In genomic region chr7:150649428-150649827, GRCh38 we compare ENCODE assay signal across 24 cellular contexts. TPM values are rescaled to one million over a fixed set of nuclear protein-coding genes. Genes with fewer than 3 reads are reported as not detected.
A peak's percentile ranks its signal among the peaks of the same experiment; 100 is the strongest.
DNase-seq lines count a peak whose midpoint lies in the region; ATAC-seq lines count a peak whose summit lies in the region.
"Had no signal": no experiment of that assay in that cellular context is flagged by ENCODE, and none has a peak within 500 bp of the region (broad histone marks: within the 10 kb centered on the region; RNA-seq: fewer than 3 reads in every experiment).

No MANE protein-coding gene starts in this region.

- POLR2A ChIA-PET in activated CD8-positive, alpha-beta T cell treated with anti-CD3 and anti-CD28 coated beads, Interleukin-2, amount 10 ng/mL, durations not matched to agents 7 days and 5 days (lab: Charles Lee), result interaction anchor here (1.1 kb wide), 1 partner anchor 35 kb away, joined by 3 read pairs; no protein-coding TSS in a partner anchor

- no peak for ATAC-seq in activated CD8-positive, alpha-beta T cell treated with anti-CD3 and anti-CD28 coated beads, Interleukin-2, amount 10 ng/mL, durations not matched to agents 7 days and 5 days
- no peak for ATAC-seq in central memory CD8-positive, alpha-beta T cell (replicated peaks; ENCODE audit: extremely low read depth, poor library complexity, severe bottlenecking)
- ATAC-seq in HG02973 (IDR thresholded peaks at IDR 0.05; ENCODE audit: unreplicated experiment), result no peak

- in situ Hi-C loops in HAP-1 (cut with MboI; ENCODE audit: low sequenced_read_pairs), result no loop called here

- no peak overlapping the region for H3K4me3 Mint-ChIP-seq in activated CD4-positive, alpha-beta T cell treated with anti-CD3 and anti-CD28 coated beads, Interleukin-2, amount 10 ng/mL, durations not matched to agents 24 days and 14 days
- no peak overlapping the region for H3K4me3 Mint-ChIP-seq in activated CD8-positive, alpha-beta T cell treated with anti-CD3 and anti-CD28 coated beads, Interleukin-2, amount 10 ng/mL, durations not matched to agents 7 days and 5 days
- H3K4me3 Mint-ChIP-seq in central memory CD8-positive, alpha-beta T cell, result no peak overlapping the region
- H3K4me3 Mint-ChIP-seq: HFFc6 had no signal

- peaks cover 48% of the 10 kb centered on the region for H3K9me3 Mint-ChIP-seq in activated CD4-positive, alpha-beta T cell treated with anti-CD3 and anti-CD28 coated beads, Interleukin-2, amount 10 ng/mL, durations not matched to agents 24 days and 14 days
- peaks cover 26% of the 10 kb centered on the region for H3K9me3 Mint-ChIP-seq in activated CD8-positive, alpha-beta T cell treated with anti-CD3 and anti-CD28 coated beads, Interleukin-2, amount 10 ng/mL, durations not matched to agents 7 days and 5 days (ENCODE audit: insufficient read depth)
- H3K9me3 Mint-ChIP-seq in central memory CD8-positive, alpha-beta T cell, result peaks cover 4% of the 10 kb centered on the region

- H3K36me3 Mint-ChIP-seq in activated CD4-positive, alpha-beta T cell treated with anti-CD3 and anti-CD28 coated beads, Interleukin-2, amount 10 ng/mL, durations not matched to agents 24 days and 14 days (ENCODE audit: low read depth), result peaks cover 48% of the 10 kb centered on the region
- H3K36me3 Mint-ChIP-seq in activated CD8-positive, alpha-beta T cell treated with anti-CD3 and anti-CD28 coated beads, Interleukin-2, amount 10 ng/mL, durations not matched to agents 7 days and 5 days (ENCODE audit: low read depth), result peaks cover 72% of the 10 kb centered on the region
- no peaks in the 10 kb centered on the region for H3K36me3 Mint-ChIP-seq in central memory CD8-positive, alpha-beta T cell (ENCODE audit: insufficient read depth)

- no peaks in the 10 kb centered on the region for H3K27me3 Mint-ChIP-seq in activated CD4-positive, alpha-beta T cell treated with anti-CD3 and anti-CD28 coated beads, Interleukin-2, amount 10 ng/mL, durations not matched to agents 24 days and 14 days
- H3K27me3 Mint-ChIP-seq in activated CD8-positive, alpha-beta T cell treated with anti-CD3 and anti-CD28 coated beads, Interleukin-2, amount 10 ng/mL, durations not matched to agents 7 days and 5 days (ENCODE audit: low read depth), result no peaks in the 10 kb centered on the region
- no peaks in the 10 kb centered on the region for H3K27me3 Mint-ChIP-seq in central memory CD8-positive, alpha-beta T cell

- no peaks in the 10 kb centered on the region for H3K4me1 ChIP-seq in HAP-1
- H3K4me1 ChIP-seq: Caco-2 had no signal

- CTCF ChIA-PET in activated CD8-positive, alpha-beta T cell treated with anti-CD3 and anti-CD28 coated beads, Interleukin-2, amount 10 ng/mL, durations not matched to agents 7 days and 5 days (lab: Charles Lee), result no interaction called here

- peak overlapping the region; percentile 41 for H3K27ac Mint-ChIP-seq in activated CD4-positive, alpha-beta T cell treated with anti-CD3 and anti-CD28 coated beads, Interleukin-2, amount 10 ng/mL, durations not matched to agents 24 days and 14 days
- peak overlapping the region; percentile 47 for H3K27ac Mint-ChIP-seq in activated CD8-positive, alpha-beta T cell treated with anti-CD3 and anti-CD28 coated beads, Interleukin-2, amount 10 ng/mL, durations not matched to agents 7 days and 5 days
- H3K27ac Mint-ChIP-seq in central memory CD8-positive, alpha-beta T cell (ENCODE audit: low read depth), result peak overlapping the region; percentile 35
- H3K27ac Mint-ChIP-seq: HFFc6 had no signal

- H3K9me3 ChIP-seq in HAP-1, result no peaks in the 10 kb centered on the region
- H3K9me3 ChIP-seq: Caco-2, SK-N-SH had no signal

- H3K27me3 ChIP-seq in HAP-1 (ENCODE audit: low read depth), result no peaks in the 10 kb centered on the region

- intact Hi-C loops in activated CD4-positive, alpha-beta T cell treated with anti-CD3 and anti-CD28 coated beads, Interleukin-2, amount 10 ng/mL, durations not matched to agents 24 days and 14 days (cut with micrococcal nuclease), result no loop called here

- peaks cover 32% of the 10 kb centered on the region for H3K4me1 Mint-ChIP-seq in activated CD4-positive, alpha-beta T cell treated with anti-CD3 and anti-CD28 coated beads, Interleukin-2, amount 10 ng/mL, durations not matched to agents 24 days and 14 days
- H3K4me1 Mint-ChIP-seq in activated CD8-positive, alpha-beta T cell treated with anti-CD3 and anti-CD28 coated beads, Interleukin-2, amount 10 ng/mL, durations not matched to agents 7 days and 5 days (ENCODE audit: low read depth), result peaks cover 30% of the 10 kb centered on the region
- H3K4me1 Mint-ChIP-seq in central memory CD8-positive, alpha-beta T cell, result peaks cover 45% of the 10 kb centered on the region

- H3K36me3 ChIP-seq in HAP-1 (replicated peaks), result no peaks in the 10 kb centered on the region

- DNase-seq in activated CD4-positive, alpha-beta T cell treated with anti-CD3 and anti-CD28 coated beads, Interleukin-2, amount 10 ng/mL, durations not matched to agents 24 days and 14 days, result no peak
- DNase-seq in activated CD4-positive, alpha-beta T cell treated with anti-CD3 and anti-CD28 coated beads for 48 hours, result no peak
- no peak for DNase-seq in activated CD8-positive, alpha-beta T cell treated with anti-CD3 and anti-CD28 coated beads, Interleukin-2, amount 10 ng/mL, durations not matched to agents 7 days and 5 days
- DNase-seq in central memory CD8-positive, alpha-beta T cell (ENCODE audit: low spot score in 2 of 2), result no peak
- DNase-seq in NCI-H1694 (lab: John Stamatoyannopoulos, UW), result no peak
- no peak for DNase-seq in HAP-1 (ENCODE audit: low spot score in 2 of 2)
- no peak for DNase-seq in NCI-H82 treated with DMSO at 0.1 percent for 48 hours (lab: John Stamatoyannopoulos, UW; ENCODE audit: unreplicated experiment)
- DNase-seq: 8988T; C1 segment of cervical spinal cord; Caco-2; DMS 273 treated with DMSO at 0.1 percent for 48 hours; DMS79 treated with DMSO at 0.1 percent for 48 hours; H7; HFFc6; KBM-7; NCI-H1092; NCI-H1436 treated with DMSO at 0.1 percent for 48 hours; NCI-H2029; NCI-H2227 treated with DMSO at 0.1 percent for 48 hours; NCI-H510A; NK-92 treated with Interleukin-12 subunit alpha and Interleukin-12 subunit beta, amount 100 ng/mL, for 24 hours; SIG-M5; SK-N-SH had no signal

- H3K4me3 ChIP-seq in HAP-1, result no peak overlapping the region

RNA-seq across cellular contexts. Expression of gene GIMAP6, which starts 17.2 kb away (rescaled TPM):
- total RNA-seq in activated CD4-positive, alpha-beta T cell treated with anti-CD3 and anti-CD28 coated beads, Interleukin-2, amount 10 ng/mL, durations not matched to agents 24 days and 14 days, result 35.5 and 35.8 TPM in 2 replicates
- total RNA-seq in activated CD8-positive, alpha-beta T cell treated with anti-CD3 and anti-CD28 coated beads, Interleukin-2, amount 10 ng/mL, durations not matched to agents 7 days and 5 days, result 10 to 100 TPM; 88.9 to 93.3 TPM
- total RNA-seq: Caco-2, H7, HFFc6 had no signal

RNA-seq across cellular contexts. Expression of gene GIMAP2, which starts 36.1 kb away (rescaled TPM):
- total RNA-seq in activated CD4-positive, alpha-beta T cell treated with anti-CD3 and anti-CD28 coated beads, Interleukin-2, amount 10 ng/mL, durations not matched to agents 24 days and 14 days, result 28.2 TPM in 2 replicates
- 10 to 100 TPM; 79.0 to 82.9 TPM for total RNA-seq in activated CD8-positive, alpha-beta T cell treated with anti-CD3 and anti-CD28 coated beads, Interleukin-2, amount 10 ng/mL, durations not matched to agents 7 days and 5 days
- total RNA-seq: Caco-2, H7, HFFc6 had no signal
